ENCODE assay signal across 8 cellular contexts in genomic region chr10:62373639-62373994, GRCh38. TPM values are rescaled to one million over a fixed set of nuclear protein-coding genes. Genes with fewer than 3 reads are reported as not detected.
DNase-seq lines count a peak whose midpoint lies in the region; ATAC-seq and TF ChIP-seq lines count a peak whose summit lies in the region.

No MANE protein-coding gene starts in this region.

- peaks cover 13% of the 10 kb centered on the region for H3K4me1 Mint-ChIP-seq in activated T-cell treated with anti-CD3 and anti-CD28 coated beads, Interleukin-2, amount 50 U/mL, for 4 hours (ENCODE audit: low read depth)

- no peak for TF ChIP-seq EP300 in tibial nerve (IDR thresholded peaks at IDR 0.05)

- WGBS in tibial nerve, 2 donors = 32 to 38% methylated on average over 8 of the region's 8 CpGs

- no peak for ATAC-seq in activated T-cell treated with anti-CD3 and anti-CD28 coated beads, Interleukin-2, amount 50 U/mL, for 4 hours
- peak in 1 of 2 donors; percentile 25 for ATAC-seq in lower lobe of right lung
- ATAC-seq in HG03378 (IDR thresholded peaks at IDR 0.05; ENCODE audit: unreplicated experiment) = no peak
- ATAC-seq in GM19397 (IDR thresholded peaks at IDR 0.05; ENCODE audit: unreplicated experiment) = no peak

- H3K4me1 ChIP-seq in lower lobe of right lung (peaks cover 6% of the 10 kb centered on the region), tibial nerve (peaks cover 0 to 12% (median 4%) of the 10 kb centered on the region in 4 donors)

- TF ChIP-seq CTCF in cardiac fibroblast (IDR thresholded peaks at IDR 0.05; ENCODE audit: low read depth, low read length) (no peak), lower lobe of right lung (IDR thresholded peaks at IDR 0.05) (no peak), tibial nerve (IDR thresholded peaks at IDR 0.05) (no peak)

- peak overlapping the region; percentile 53 to 58 for H3K4me3 ChIP-seq in cardiac fibroblast (replicated peaks in 1 of 2; ENCODE audit: low read depth in 2 of 2, low read length in 2 of 2)
- peak overlapping the region; percentile 54 for H3K4me3 ChIP-seq in lower lobe of right lung
- peak overlapping the region in 3 of 4 donors; percentile 29 to 62 (median 38) for H3K4me3 ChIP-seq in tibial nerve

- no peaks in the 10 kb centered on the region for H3K9me3 ChIP-seq in lower lobe of right lung
- no peaks in the 10 kb centered on the region for H3K9me3 ChIP-seq in tibial nerve

- peaks cover 14% of the 10 kb centered on the region for H3K27me3 Mint-ChIP-seq in activated T-cell treated with anti-CD3 and anti-CD28 coated beads, Interleukin-2, amount 50 U/mL, for 4 hours (ENCODE audit: low read depth)

- no peaks in the 10 kb centered on the region for H3K36me3 Mint-ChIP-seq in activated T-cell treated with anti-CD3 and anti-CD28 coated beads, Interleukin-2, amount 50 U/mL, for 4 hours (ENCODE audit: insufficient read depth)

- H3K27me3 ChIP-seq in lower lobe of right lung (ENCODE audit: low read depth) (peaks cover 21% of the 10 kb centered on the region), tibial nerve (no peaks in the 10 kb centered on the region)

- H3K36me3 ChIP-seq in lower lobe of right lung (no peaks in the 10 kb centered on the region), tibial nerve (no peaks in the 10 kb centered on the region)

- TF ChIP-seq POLR2A in tibial nerve (IDR thresholded peaks at IDR 0.05) = no peak

- intact Hi-C loops in lower lobe of right lung (cut with DNase I) = no loop called here

- no peak for DNase-seq in activated T-cell treated with anti-CD3 and anti-CD28 coated beads, Interleukin-2, amount 50 U/mL, for 4 hours
- DNase-seq in activated T-cell treated with anti-CD3 and anti-CD28 coated beads for 4 hours (no peak), cardiac fibroblast (ENCODE audit: low read depth in 2 of 2) (no peak), lower lobe of right lung (no peak), tibial nerve (ENCODE audit: low spot score in 2 of 2) (no peak)
- no peak for DNase-seq in stimulated activated CD8-positive, alpha-beta memory T cell treated with anti-CD3 and anti-CD28 coated beads, Interleukin-4, amount 100 ng/mL, for 48 hours

- peak overlapping the region; percentile 82 for H3K4me3 Mint-ChIP-seq in activated T-cell treated with anti-CD3 and anti-CD28 coated beads, Interleukin-2, amount 50 U/mL, for 4 hours

- H3K27ac ChIP-seq in lower lobe of right lung = no peak overlapping the region
- no peak overlapping the region for H3K27ac ChIP-seq in tibial nerve

- no peaks in the 10 kb centered on the region for H3K9me3 Mint-ChIP-seq in activated T-cell treated with anti-CD3 and anti-CD28 coated beads, Interleukin-2, amount 50 U/mL, for 4 hours

RNA-seq across cellular contexts. Expression of gene ZNF365, which starts 0.6 kb away (rescaled TPM):
- total RNA-seq in activated T-cell treated with anti-CD3 and anti-CD28 coated beads, Interleukin-2, amount 50 U/mL, for 4 hours = 1 to 10 TPM; 1.3 to 3.4 (median 1.7) TPM
- total RNA-seq in lower lobe of right lung = 1.2 TPM
- 1 to 10 TPM in 2 of 4 donors, under 1 TPM in 1, not detected in 1; 0.21 to 1.7 (median 1.5) TPM for total RNA-seq in tibial nerve
